9 cellular contexts compared by ENCODE assay signal in the genomic region with DNA sequence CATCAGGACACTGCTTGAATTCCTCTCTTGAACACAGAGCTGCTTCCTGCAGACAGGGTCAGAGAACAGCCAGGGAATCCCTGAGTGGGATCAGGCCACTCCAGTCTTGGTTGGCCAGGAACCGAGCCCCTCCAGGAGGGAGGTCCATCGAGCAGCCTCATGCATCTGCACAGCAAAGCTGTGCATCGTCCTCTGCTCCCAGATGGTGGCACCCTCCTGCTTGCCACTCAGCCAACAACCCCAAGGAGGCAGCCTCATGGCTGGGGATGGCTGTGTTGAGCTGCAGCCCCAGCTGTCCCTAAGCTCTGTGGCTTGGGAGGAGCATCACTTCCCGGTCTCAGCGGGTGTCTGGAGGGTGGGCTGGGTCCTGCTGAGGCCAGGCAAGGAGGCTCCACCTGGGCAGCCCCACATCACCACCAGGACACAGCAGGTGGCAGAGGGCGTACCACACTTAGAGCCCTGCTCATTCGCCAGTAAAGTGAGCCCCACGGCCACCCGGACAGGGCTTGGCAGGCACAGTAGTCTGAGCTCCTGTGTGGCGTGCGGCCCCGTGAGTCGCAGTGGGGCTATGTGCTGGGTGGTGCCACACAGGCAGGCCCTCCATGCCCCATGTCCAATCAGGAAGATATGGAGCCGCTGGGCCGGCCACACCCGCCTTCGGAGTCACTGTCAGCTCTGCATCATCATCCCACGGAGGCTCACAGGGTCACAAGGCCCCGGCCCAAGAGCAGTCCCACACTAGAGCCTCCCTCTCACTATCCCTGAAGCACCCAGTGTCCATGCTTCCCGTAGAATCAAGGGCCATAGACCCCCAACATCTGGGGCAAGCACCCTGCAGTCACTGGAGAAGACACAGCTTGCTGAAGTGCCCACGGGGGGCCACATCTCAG. TPM values are rescaled to one million over a fixed set of nuclear protein-coding genes. Genes with fewer than 3 reads are reported as not detected.
DNase-seq lines count a peak whose midpoint lies in the region; ATAC-seq and TF ChIP-seq lines count a peak whose summit lies in the region.
"Had no signal": no experiment of that assay in that cellular context is flagged by ENCODE, and none has a peak within 500 bp of the region (broad histone marks: within the 10 kb centered on the region; RNA-seq: fewer than 3 reads in every experiment).

No MANE protein-coding gene starts in this region.

- H3K9ac ChIP-seq in OCI-LY3 (ENCODE audit: low read length) (no peak overlapping the region), fibroblast of lung (ENCODE audit: insufficient read depth, low read length) (no peak overlapping the region)
- H3K9ac ChIP-seq: parathyroid adenoma had no signal

- H3K27ac ChIP-seq in OCI-LY3 (ENCODE audit: low read length) (peak overlapping the region; percentile 40; the same call in 1 of the 2 replicates), fibroblast of lung (ENCODE audit: insufficient read depth, low read length) (peak overlapping the region; percentile 80)
- H3K27ac ChIP-seq: parathyroid adenoma had no signal

- H3K4me1 ChIP-seq in OCI-LY3 (ENCODE audit: low read length) (peaks cover 55% of the 10 kb centered on the region), fibroblast of lung (ENCODE audit: control insufficient read depth, extremely low read depth, insufficient read depth, low read length) (peaks cover 20% of the 10 kb centered on the region)
- H3K4me1 ChIP-seq: parathyroid adenoma had no signal

- no peak overlapping the region for H2AFZ ChIP-seq in OCI-LY3 (ENCODE audit: low read depth, low read length)
- H2AFZ ChIP-seq in fibroblast of lung (ENCODE audit: low read length): no peak overlapping the region
- H2AFZ ChIP-seq: parathyroid adenoma had no signal

- no peak overlapping the region for H3K4me3 Mint-ChIP-seq in activated T-cell treated with anti-CD3 and anti-CD28 coated beads, Interleukin-2, amount 50 U/mL, for 4 hours

- intact Hi-C loops in posterior vena cava (cut with DNase I): loop anchor here in 1 of 2 donors (1.0 kb wide), 1 partner anchor 21 kb away; no protein-coding TSS in a partner anchor

- H3K27me3 Mint-ChIP-seq in activated T-cell treated with anti-CD3 and anti-CD28 coated beads, Interleukin-2, amount 50 U/mL, for 4 hours (ENCODE audit: low read depth): no peaks in the 10 kb centered on the region

- H3K27me3 ChIP-seq in OCI-LY3 (ENCODE audit: low read depth, low read length) (no peaks in the 10 kb centered on the region), fibroblast of lung (ENCODE audit: control insufficient read depth, insufficient read depth, low read length) (no peaks in the 10 kb centered on the region)

- no peaks in the 10 kb centered on the region for H3K9me3 Mint-ChIP-seq in activated T-cell treated with anti-CD3 and anti-CD28 coated beads, Interleukin-2, amount 50 U/mL, for 4 hours

- H3K36me3 ChIP-seq in OCI-LY3 (replicated peaks; ENCODE audit: low read depth, low read length): peaks cover 53% of the 10 kb centered on the region
- H3K36me3 ChIP-seq in fibroblast of lung (ENCODE audit: control insufficient read depth, insufficient read depth, low read length): peaks cover 22% of the 10 kb centered on the region

- H4K20me1 ChIP-seq in OCI-LY3 (ENCODE audit: insufficient read depth, low read length) (peaks cover 98% of the 10 kb centered on the region), fibroblast of lung (ENCODE audit: control insufficient read depth, extremely low read depth, insufficient read depth, low read length) (peaks cover 6% of the 10 kb centered on the region)

- H3K4me2 ChIP-seq in OCI-LY3 (ENCODE audit: low read length) (no peak overlapping the region), fibroblast of lung (ENCODE audit: extremely low read depth, insufficient read depth, low read length) (peak overlapping the region; percentile 15)

- H3K9me3 ChIP-seq in OCI-LY3 (ENCODE audit: insufficient read depth, low read length) (no peaks in the 10 kb centered on the region), fibroblast of lung (ENCODE audit: control insufficient read depth, insufficient read depth, low read depth, low read length) (no peaks in the 10 kb centered on the region)

- H3K79me2 ChIP-seq in OCI-LY3 (ENCODE audit: low read length) (peaks cover 100% of the 10 kb centered on the region), fibroblast of lung (ENCODE audit: control insufficient read depth, insufficient read depth, low read length) (peaks cover 77% of the 10 kb centered on the region)

- H3K4me3 ChIP-seq in OCI-LY3 (ENCODE audit: low read length) (no peak overlapping the region), fibroblast of lung (replicated peaks in 1 of 4; ENCODE audit: control extremely low read depth in 1 of 4, insufficient read depth in 1 of 4, low read depth in 3 of 4, low read length in 4 of 4) (no peak overlapping the region)

- ATAC-seq in activated T-cell treated with anti-CD3 and anti-CD28 coated beads, Interleukin-2, amount 50 U/mL, for 4 hours: no peak

- peaks cover 21% of the 10 kb centered on the region for H3K4me1 Mint-ChIP-seq in activated T-cell treated with anti-CD3 and anti-CD28 coated beads, Interleukin-2, amount 50 U/mL, for 4 hours (ENCODE audit: low read depth)

- peaks cover 5% of the 10 kb centered on the region for H3K36me3 Mint-ChIP-seq in activated T-cell treated with anti-CD3 and anti-CD28 coated beads, Interleukin-2, amount 50 U/mL, for 4 hours (ENCODE audit: insufficient read depth)

- TF ChIP-seq CTCF in OCI-LY3 (IDR thresholded peaks at IDR 0.05; ENCODE audit: low read depth, low read length) (peak; percentile 31), fibroblast of lung (conservative IDR thresholded peaks at IDR 0.05 in 1 of 2, IDR thresholded peaks at IDR 0.05 in 1 of 2; ENCODE audit: low read depth in 1 of 2, low read length in 2 of 2) (peak; percentile 13 to 39)

- peak; percentile 14 for DNase-seq in activated T-cell treated with anti-CD3 and anti-CD28 coated beads, Interleukin-2, amount 50 U/mL, for 1 hour
- no peak for DNase-seq in activated T-cell treated with anti-CD3 and anti-CD28 coated beads, Interleukin-2, amount 50 U/mL, for 4 hours
- DNase-seq in fibroblast of lung (ENCODE audit: low read depth in 2 of 2): peak; percentile 35 to 37
- peak; percentile 74 for DNase-seq in posterior vena cava (ENCODE audit: low spot score)
- no peak for DNase-seq in NCI-H146 (lab: John Stamatoyannopoulos, UW)
- no peak for DNase-seq in NCI-H446 (lab: John Stamatoyannopoulos, UW)
- DNase-seq in SKM-1 (lab: John Stamatoyannopoulos, UW; ENCODE audit: unreplicated experiment): no peak

RNA-seq across cellular contexts. Expression of gene LPCAT1, which starts 11.9 kb away (rescaled TPM):
- 10 to 100 TPM; 60.6 to 76.8 (median 65.7) TPM for total RNA-seq in activated T-cell treated with anti-CD3 and anti-CD28 coated beads, Interleukin-2, amount 50 U/mL, for 4 hours
- total RNA-seq in fibroblast of lung (62.1 and 65.2 TPM in 2 replicates), posterior vena cava (10 to 100 TPM; 30.8 to 36.9 TPM)
- polyA plus RNA-seq in fibroblast of lung: 50.8 and 90.7 TPM in 2 replicates
- 31.1 and 50.1 TPM in 2 replicates for polyA plus RNA-seq in fibroblast of lung (2012)
- polyA minus RNA-seq in fibroblast of lung (ENCODE audit: low replicate concordance): 15.9 and 36.0 TPM in 2 replicates

Comparison
In these comparisons a context has a peak if more than half of its experiments do, and no peak if none do; other contexts are left out.
1. DNase-seq: peak in activated T-cell treated with anti-CD3 and anti-CD28 coated beads, Interleukin-2, amount 50 U/mL, for 1 hour (single experiment), fibroblast of lung (2 of 2) and posterior vena cava (single experiment); none in activated T-cell treated with anti-CD3 and anti-CD28 coated beads, Interleukin-2, amount 50 U/mL, for 4 hours (single experiment), NCI-H146 (single experiment), NCI-H446 (0 of 2) and SKM-1 (single experiment).